ENCODE assay signal across 8 cellular contexts in genomic region chr18:57915848-57916596, GRCh38.
DNase-seq lines count a peak whose midpoint lies in the region; ATAC-seq and TF ChIP-seq lines count a peak whose summit lies in the region.

No MANE protein-coding gene starts in this region.

- TF ChIP-seq CTCF in cardiac fibroblast (IDR thresholded peaks at IDR 0.05; ENCODE audit: low read depth, low read length) = no peak

- no peaks in the 10 kb centered on the region for H3K36me3 ChIP-seq in MG63

- in situ Hi-C loops in G401 (cut with HindIII; ENCODE audit: low sequenced_read_pairs) = no loop called here

- TF ChIP-seq POLR2A in erythroblast (IDR thresholded peaks at IDR 0.05; ENCODE audit: low read length) = no peak

- H3K27me3 ChIP-seq in MG63 = no peaks in the 10 kb centered on the region

- H3K9me3 ChIP-seq in MG63 = no peaks in the 10 kb centered on the region

- no peak for ATAC-seq in GM18520 (IDR thresholded peaks at IDR 0.05; ENCODE audit: unreplicated experiment)

- no peak overlapping the region for H3K4me3 ChIP-seq in cardiac fibroblast (replicated peaks in 1 of 2; ENCODE audit: low read depth in 2 of 2, low read length in 2 of 2)
- no peak overlapping the region for H3K4me3 ChIP-seq in MG63

- DNase-seq in G401 (ENCODE audit: low spot score) = peak; percentile 89
- DNase-seq in NCI-H2171 treated with DMSO at 0.1 percent for 48 hours (lab: John Stamatoyannopoulos, UW) = peak; percentile 94
- peak; percentile 8 to 35 for DNase-seq in cardiac fibroblast (ENCODE audit: low read depth in 2 of 2)
- DNase-seq in nucleus accumbens (lab: John Stamatoyannopoulos, UW) = peak in 50 of 56 donors; percentile 3 to 86 (median 66)
- no peak for DNase-seq in erythroblast (lab: John Stamatoyannopoulos, UW)
- DNase-seq in SW 1271 (lab: John Stamatoyannopoulos, UW) = no peak
- no peak for DNase-seq in MG63

Comparison
In these comparisons a context has a peak if more than half of its experiments do, and no peak if none do; other contexts are left out.
1. DNase-seq: peak in G401 (single experiment), NCI-H2171 treated with DMSO at 0.1 percent for 48 hours (single experiment), cardiac fibroblast (2 of 2) and nucleus accumbens (50 of 56); none in erythroblast (0 of 2), SW 1271 (0 of 2) and MG63 (single experiment).